8 cellular contexts compared by ENCODE assay signal in genomic region chr19:703651-704446, GRCh38. TPM values are rescaled to one million over a fixed set of nuclear protein-coding genes. Genes with fewer than 3 reads are reported as not detected.
DNase-seq lines count a peak whose midpoint lies in the region; ATAC-seq, FAIRE-seq and TF ChIP-seq lines count a peak whose summit lies in the region.

No MANE protein-coding gene starts in this region.

- H3K9me2 ChIP-seq in OCI-LY7 (ENCODE audit: insufficient read depth, low read length) = no peaks in the 10 kb centered on the region

- ATAC-seq in pancreas = peak; percentile 55 to 86 (median 76)
- no peak for ATAC-seq in GM19463 (IDR thresholded peaks at IDR 0.05; ENCODE audit: unreplicated experiment)

- H3K4me1 ChIP-seq in OCI-LY7 (ENCODE audit: insufficient read depth, low read length, poor library complexity, severe bottlenecking) = peaks cover 13% of the 10 kb centered on the region
- H3K4me1 ChIP-seq in pancreas = no peaks in the 10 kb centered on the region
- H3K4me1 ChIP-seq in vagina = peaks cover 22% of the 10 kb centered on the region

- POLR2A ChIA-PET in OCI-LY7 (lab: Charles Lee) = interaction anchor here (1.1 kb wide), 1 partner anchor 23 kb away, joined by 4 read pairs; no protein-coding TSS in a partner anchor

- H3K4me2 ChIP-seq in OCI-LY7 (ENCODE audit: low read length) = peak overlapping the region; percentile 51

- H2AFZ ChIP-seq in OCI-LY7 (ENCODE audit: low read length) = peak overlapping the region; percentile 70; the same call in 1 of the 2 replicates

- no peak for TF ChIP-seq CTCF in OCI-LY7 (conservative IDR thresholded peaks at IDR 0.05; ENCODE audit: low read length)
- no peak for TF ChIP-seq CTCF in fibroblast of the aortic adventitia (IDR thresholded peaks at IDR 0.05; ENCODE audit: insufficient read depth, low read length)
- TF ChIP-seq CTCF in pancreas (IDR thresholded peaks at IDR 0.05) = no peak
- TF ChIP-seq CTCF in vagina (IDR thresholded peaks at IDR 0.05) = no peak

- H3K27me3 ChIP-seq in pancreas = no peaks in the 10 kb centered on the region
- no peaks in the 10 kb centered on the region for H3K27me3 ChIP-seq in vagina

- no peaks in the 10 kb centered on the region for H4K20me1 ChIP-seq in OCI-LY7 (ENCODE audit: insufficient read depth, low read length)

- H3K27ac ChIP-seq in OCI-LY7 (ENCODE audit: low read depth, low read length, poor library complexity, severe bottlenecking) (no peak overlapping the region), pancreas (no peak overlapping the region), vagina (no peak overlapping the region)

- H3K4me3 ChIP-seq in OCI-LY7 (ENCODE audit: low read depth, low read length, poor library complexity, severe bottlenecking) (peak overlapping the region; percentile 44), fibroblast of the aortic adventitia (ENCODE audit: low read depth, low read length) (peak overlapping the region; percentile 22), pancreas (peak overlapping the region in 1 of 4 donors; percentile 1), vagina (peak overlapping the region; percentile 11 to 16)

- H3K79me2 ChIP-seq in OCI-LY7 (ENCODE audit: insufficient read depth, low read depth, low read length) = no peaks in the 10 kb centered on the region

- no TSS peak for BruUV-seq in OCI-LY7 (replicated peaks; lab: Mats Ljungman, UMichigan)

- DNase-seq in GM18507 (ENCODE audit: extremely low spot score, insufficient read length, low read depth) (peak; percentile 67), OCI-LY7 (ENCODE audit: low spot score) (peak; percentile 81), fibroblast of the aortic adventitia (ENCODE audit: low read depth) (peak; percentile 50), pancreas (peak in 4 of 6 donors; percentile 51 to 77 (median 70)), vagina (ENCODE audit: extremely low spot score in 2 of 2) (no peak), ACHN (no peak)
- peak; percentile 70 for DNase-seq in activated T-cell treated with anti-CD3 and anti-CD28 coated beads, Interleukin-2, amount 50 U/mL, for 1 hour

- 8 to 11% methylated on average over 19 to 50 of the region's 50 CpGs for WGBS in pancreas, 2 donors

- no peaks in the 10 kb centered on the region for H3K9me3 ChIP-seq in OCI-LY7 (ENCODE audit: low read length)
- H3K9me3 ChIP-seq in pancreas = no peaks in the 10 kb centered on the region
- no peaks in the 10 kb centered on the region for H3K9me3 ChIP-seq in vagina

- TF ChIP-seq POLR2A in vagina (IDR thresholded peaks at IDR 0.05) = no peak

- intact Hi-C loops in OCI-LY7 (cut with micrococcal nuclease; ENCODE audit: unreplicated experiment) (no loop called here), pancreas (cut with DNase I) (no loop called here), vagina (cut with DNase I) (no loop called here)

- H3K36me3 ChIP-seq in OCI-LY7 (ENCODE audit: insufficient read depth, low read length) (no peaks in the 10 kb centered on the region), pancreas (no peaks in the 10 kb centered on the region), vagina (no peaks in the 10 kb centered on the region)

- in situ Hi-C loops in ACHN (cut with HindIII; ENCODE audit: low pct_ligation_motif_present, low pct_unique_long_range_greater_than_20kb, low sequenced_read_pairs) = no loop called here

- CTCF ChIA-PET in OCI-LY7 (lab: Charles Lee; ENCODE audit: unreplicated experiment) = interaction anchor here (0.6 kb wide), 2 partner anchors 35 to 49 kb away, joined by 3 read pairs; no protein-coding TSS in a partner anchor

- FAIRE-seq in GM18507 (lab: Jason Lieb, UNC) (peak; percentile 67), pancreas (lab: Jason Lieb, UNC) (no peak)

RNA-seq across cellular contexts. Expression of gene PALM, which starts 4.9 kb away (rescaled TPM):
- 1.4 TPM in 1 of 2 replicates, not detected in the other for total RNA-seq in OCI-LY7 (2014; rRNA removed; shearing (Covaris generic))
- total RNA-seq in OCI-LY7 (2022) = 0.42 and 1.2 TPM in 2 replicates
- total RNA-seq in fibroblast of the aortic adventitia (ENCODE audit: low replicate concordance) = 5.7 and 198 TPM in 2 replicates
- total RNA-seq in pancreas = 10 to 100 TPM in 1 of 6 donors, 1 to 10 TPM in 5; 3.5 to 12.6 (median 5.1) TPM
- 10 to 100 TPM in 1 of 2 donors, 1 to 10 TPM in 1; 9.2 to 10.1 TPM for polyA plus RNA-seq in pancreas
- total RNA-seq in vagina = 40.0 TPM

RNA-seq across cellular contexts. Expression of gene PRSS57, which starts 8.6 kb away (rescaled TPM):
- total RNA-seq in OCI-LY7 (2014; rRNA removed; shearing (Covaris generic)) = not detected in 2 replicates
- total RNA-seq in OCI-LY7 (2022) (not detected in 2 replicates), fibroblast of the aortic adventitia (ENCODE audit: low replicate concordance) (not detected in 2 replicates), pancreas (not detected), vagina (not detected)
- polyA plus RNA-seq in pancreas = not detected

RNA-seq across cellular contexts. Expression of gene FSTL3, which starts 27.7 kb away (rescaled TPM):
- total RNA-seq in OCI-LY7 (2014; rRNA removed; shearing (Covaris generic)) = 3.4 and 5.7 TPM in 2 replicates
- total RNA-seq in OCI-LY7 (2022) (6.5 and 7.3 TPM in 2 replicates), fibroblast of the aortic adventitia (ENCODE audit: low replicate concordance) (14.8 and 148 TPM in 2 replicates), pancreas (100 to 1,000 TPM in 1 of 6 donors, 10 to 100 TPM in 3, 1 to 10 TPM in 2; 6.6 to 148 (median 18.4) TPM), vagina (129 TPM)
- polyA plus RNA-seq in pancreas = 100 to 1,000 TPM in 1 of 2 donors, 10 to 100 TPM in 1; 24.1 to 119 TPM

RNA-seq across cellular contexts. Expression of gene RNF126, which starts 40.8 kb away (rescaled TPM):
- 85.8 and 98.6 TPM in 2 replicates for total RNA-seq in OCI-LY7 (2014; rRNA removed; shearing (Covaris generic))
- total RNA-seq in OCI-LY7 (2022) (104 and 106 TPM in 2 replicates), fibroblast of the aortic adventitia (ENCODE audit: low replicate concordance) (24.5 and 28.9 TPM in 2 replicates), pancreas (10 to 100 TPM; 11.9 to 21.5 (median 16.5) TPM), vagina (68.0 TPM)
- 10 to 100 TPM; 31.7 to 33.7 TPM for polyA plus RNA-seq in pancreas

RNA-seq across cellular contexts. Expression of gene MISP, which starts 47.1 kb away (rescaled TPM):
- not detected in 2 replicates for total RNA-seq in OCI-LY7 (2014; rRNA removed; shearing (Covaris generic))
- total RNA-seq in OCI-LY7 (2022) (0.23 TPM in 1 of 2 replicates, not detected in the other), fibroblast of the aortic adventitia (ENCODE audit: low replicate concordance) (0.09 TPM in 1 of 2 replicates, not detected in the other), pancreas (1 to 10 TPM in 5 of 6 donors, under 1 TPM in 1; 0.63 to 2.6 (median 1.3) TPM), vagina (0.49 TPM)
- polyA plus RNA-seq in pancreas = 1 to 10 TPM; 1.3 to 7.5 TPM

Comparison
In these comparisons a context has a peak if more than half of its experiments do, and no peak if none do; other contexts are left out.
1. DNase-seq: peak in GM18507 (single experiment), OCI-LY7 (single experiment), activated T-cell treated with anti-CD3 and anti-CD28 coated beads, Interleukin-2, amount 50 U/mL, for 1 hour (single experiment), fibroblast of the aortic adventitia (single experiment) and pancreas (4 of 6); none in vagina (0 of 2) and ACHN (single experiment).